ENCODE assay signal across 17 cellular contexts in genomic region chr10:97570789-97571536, GRCh38. TPM values are rescaled to one million over a fixed set of nuclear protein-coding genes. Genes with fewer than 3 reads are reported as not detected.
DNase-seq lines count a peak whose midpoint lies in the region; ATAC-seq and TF ChIP-seq lines count a peak whose summit lies in the region.
"Had no signal": no experiment of that assay in that cellular context is flagged by ENCODE, and none has a peak within 500 bp of the region (broad histone marks: within the 10 kb centered on the region; RNA-seq: fewer than 3 reads in every experiment).

No MANE protein-coding gene starts in this region.

- peaks cover 0 to 12% of the 10 kb centered on the region in 2 experiments; a peak in 2 of 3 replicates for H3K36me3 ChIP-seq in HEK293 (ENCODE audit: control insufficient read depth in 2 of 2, insufficient read depth in 1 of 2, low read length in 2 of 2)
- H3K36me3 ChIP-seq in skeletal muscle tissue (ENCODE audit: control insufficient read depth in 3 of 3, insufficient read depth in 3 of 3, low read length in 3 of 3) = peaks cover 2 to 16% (median 10%) of the 10 kb centered on the region in 3 donors
- H3K36me3 ChIP-seq: colonic mucosa, HAP-1 had no signal

- H3K4me1 Mint-ChIP-seq in T-helper 17 cell = no peaks in the 10 kb centered on the region
- no peaks in the 10 kb centered on the region for H3K4me1 Mint-ChIP-seq in T-helper 2 cell treated with Interferon-gamma antibody and Interleukin-4, amounts not matched to agents 5 μg/mL and 100 μg/mL, for 36 hours (ENCODE audit: low read depth)
- H3K4me1 Mint-ChIP-seq: B cell had no signal

- H3K9me3 ChIP-seq in HEK293 (ENCODE audit: control insufficient read depth, insufficient read depth, low read depth, low read length) = no peaks in the 10 kb centered on the region
- H3K9me3 ChIP-seq in T-helper 17 cell (ENCODE audit: control insufficient read depth, low read length, poor library complexity, severe bottlenecking) = no peaks in the 10 kb centered on the region
- H3K9me3 ChIP-seq in skeletal muscle tissue (ENCODE audit: control insufficient read depth in 3 of 3, low read length in 3 of 3) = no peaks in the 10 kb centered on the region
- H3K9me3 ChIP-seq: colonic mucosa, HAP-1, lower lobe of right lung had no signal

- no peak for TF ChIP-seq CTCF in HEK293 (tag by site-specific recombination; IDR thresholded peaks at IDR 0.05)

- CTCF ChIA-PET in HEK293 (lab: Yijun Ruan, JAX) = interaction anchor here (0.6 to 5.1 kb wide), 15 partner anchors 11 to 161 kb away, joined by 3 to 78 read pairs (median 5); partner anchors contain the start of gene HOGA1

- POLR2A ChIA-PET in HEK293 (lab: Yijun Ruan, JAX) = no interaction called here

- no peaks in the 10 kb centered on the region for H3K36me3 Mint-ChIP-seq in T-helper 17 cell (ENCODE audit: low read depth)
- H3K36me3 Mint-ChIP-seq in T-helper 2 cell treated with Interferon-gamma antibody and Interleukin-4, amounts not matched to agents 5 μg/mL and 100 μg/mL, for 36 hours (ENCODE audit: low read depth) = no peaks in the 10 kb centered on the region

- ATAC-seq in T-helper 17 cell (no peak), left ventricle myocardium superior (peak; percentile 20)
- ATAC-seq: activated CD4-positive, CD25-positive, alpha-beta regulatory T cell treated with anti-CD3 and anti-CD28 coated beads, Interleukin-2, amount 50 U/mL, for 24 hours had no signal

- intact Hi-C loops in left ventricle myocardium superior (cut with micrococcal nuclease) = no loop called here

- H3K4me1 ChIP-seq in HEK293 (ENCODE audit: control insufficient read depth, insufficient read depth, low read length) = peaks cover 8% of the 10 kb centered on the region
- peaks cover 58 to 66% (median 63%) of the 10 kb centered on the region in 3 donors for H3K4me1 ChIP-seq in skeletal muscle tissue (ENCODE audit: control insufficient read depth in 3 of 3, insufficient read depth in 3 of 3, low read length in 3 of 3)
- H3K4me1 ChIP-seq: colonic mucosa, HAP-1 had no signal

- no peak overlapping the region for H3K4me3 ChIP-seq in HEK293 (ENCODE audit: low read depth, low read length)
- peak overlapping the region in 2 of 3 donors; percentile 38 to 54 for H3K4me3 ChIP-seq in skeletal muscle tissue (ENCODE audit: low read length in 3 of 3)
- H3K4me3 ChIP-seq: colonic mucosa, HAP-1, lower lobe of right lung had no signal

- H3K27ac Mint-ChIP-seq in T-helper 17 cell = peak overlapping the region; percentile 39
- H3K27ac Mint-ChIP-seq in T-helper 2 cell treated with Interferon-gamma antibody and Interleukin-4, amounts not matched to agents 5 μg/mL and 100 μg/mL, for 36 hours = no peak overlapping the region
- H3K27ac Mint-ChIP-seq: activated naive CD8-positive, alpha-beta T cell; B cell had no signal

- H3K27me3 ChIP-seq in skeletal muscle tissue (ENCODE audit: control insufficient read depth in 3 of 3, insufficient read depth in 3 of 3, low read length in 3 of 3) = no peaks in the 10 kb centered on the region
- H3K27me3 ChIP-seq: colonic mucosa had no signal

- DNase-seq in T-helper 17 cell (no peak), left ventricle myocardium superior (peak; percentile 61), GM19238 (ENCODE audit: insufficient read length, low spot score) (no peak), SIG-M5 (lab: John Stamatoyannopoulos, UW) (no peak)
- DNase-seq in T-helper 2 cell treated with Interferon-gamma antibody and Interleukin-4, amounts not matched to agents 5 μg/mL and 100 μg/mL, for 36 hours (ENCODE audit: low spot score) = no peak
- no peak for DNase-seq in activated CD4-positive, alpha-beta T cell treated with anti-CD3 and anti-CD28 coated beads, Interleukin-2, amount 50 U/mL, for 1 hour
- DNase-seq: colonic mucosa, lower lobe of right lung, NCI-H1105 treated with DMSO at 0.1 percent for 48 hours, NCI-H345, OCI-M1 had no signal

- H3K27ac ChIP-seq in HEK293 (ENCODE audit: extremely low read depth, low read depth, low read length) = no peak overlapping the region
- peak overlapping the region; percentile 94 for H3K27ac ChIP-seq in skeletal muscle tissue (ENCODE audit: low read depth, low read length)
- H3K27ac ChIP-seq: colonic mucosa had no signal

- H3K4me3 Mint-ChIP-seq in T-helper 17 cell = no peak overlapping the region
- no peak overlapping the region for H3K4me3 Mint-ChIP-seq in T-helper 2 cell treated with Interferon-gamma antibody and Interleukin-4, amounts not matched to agents 5 μg/mL and 100 μg/mL, for 36 hours
- H3K4me3 Mint-ChIP-seq: activated naive CD8-positive, alpha-beta T cell; B cell had no signal

- H3K9ac ChIP-seq in skeletal muscle tissue (ENCODE audit: low read depth in 1 of 3, low read length in 3 of 3) = peak overlapping the region; percentile 27 to 87 (median 61)

- H3K9me3 Mint-ChIP-seq in T-helper 2 cell treated with Interferon-gamma antibody and Interleukin-4, amounts not matched to agents 5 μg/mL and 100 μg/mL, for 36 hours = no peaks in the 10 kb centered on the region

- no peaks in the 10 kb centered on the region for H3K27me3 Mint-ChIP-seq in T-helper 17 cell
- no peaks in the 10 kb centered on the region for H3K27me3 Mint-ChIP-seq in T-helper 2 cell treated with Interferon-gamma antibody and Interleukin-4, amounts not matched to agents 5 μg/mL and 100 μg/mL, for 36 hours (ENCODE audit: low read depth)
- H3K27me3 Mint-ChIP-seq: activated naive CD8-positive, alpha-beta T cell; B cell had no signal

TF ChIP-seq in HEK293, 187 proteins besides CTCF, POLR2A, EP300 and RAD21:
- TF ChIP-seq GLIS1 (tag by site-specific recombination; IDR thresholded peaks at IDR 0.05) (peak; percentile 58), KLF16 (tag by site-specific recombination; IDR thresholded peaks at IDR 0.05) (no peak)
TF ChIP-seq in HEK293: peak in this region for 1.

RNA-seq across cellular contexts. Expression of gene ANKRD2, which starts 1.6 kb away (rescaled TPM):
- not detected for total RNA-seq in T-helper 17 cell
- 318 TPM for total RNA-seq in left ventricle myocardium superior
- total RNA-seq in skeletal muscle tissue = 8.9 TPM
- total RNA-seq: B cell had no signal

RNA-seq across cellular contexts. Expression of gene HOGA1, which starts 13.2 kb away (rescaled TPM):
- total RNA-seq in T-helper 17 cell = not detected
- total RNA-seq in left ventricle myocardium superior = 11.9 TPM
- total RNA-seq in skeletal muscle tissue = 1.6 TPM
- total RNA-seq: B cell had no signal

RNA-seq across cellular contexts. Expression of gene C10orf62, which starts 18.6 kb away (rescaled TPM):
- total RNA-seq in T-helper 17 cell (not detected), left ventricle myocardium superior (0.35 TPM), skeletal muscle tissue (under 0.01 TPM)
- total RNA-seq: B cell, colonic mucosa, lower lobe of right lung had no signal

Comparison
In these comparisons a context has a peak if more than half of its experiments do, and no peak if none do; other contexts are left out.
1. RNA of gene ANKRD2, which starts 1.6 kb away (total RNA-seq): 318 TPM in left ventricle myocardium superior (single experiment); 8.9 TPM in skeletal muscle tissue (single experiment) and not detected in T-helper 17 cell; every median in the first group is over 10 times any median in the second.